In the genomic region with DNA sequence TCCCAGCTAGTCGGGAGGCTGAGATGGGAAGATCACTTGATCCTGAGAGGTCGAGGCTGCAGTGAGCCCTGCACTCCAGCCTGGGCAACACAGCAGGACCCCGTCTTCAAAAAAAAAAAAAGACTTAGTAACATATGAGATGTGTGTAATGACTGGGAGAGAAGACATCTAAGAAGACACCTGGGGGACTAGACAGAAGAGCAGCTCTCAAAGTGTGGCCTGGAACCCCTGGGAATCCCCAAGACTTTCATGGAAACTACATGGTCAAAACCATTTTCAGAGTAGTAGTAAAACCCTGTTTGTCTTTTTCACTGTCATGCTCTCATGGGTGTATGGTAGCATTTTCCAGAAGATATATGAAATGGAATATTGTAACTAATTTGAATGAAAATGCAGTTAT, we compare ENCODE assay signal across 26 cellular contexts. TPM values are rescaled to one million over a fixed set of nuclear protein-coding genes. Genes with fewer than 3 reads are reported as not detected.
DNase-seq lines count a peak whose midpoint lies in the region; ATAC-seq, FAIRE-seq and TF ChIP-seq lines count a peak whose summit lies in the region.
"Had no signal": no experiment of that assay in that cellular context is flagged by ENCODE, and none has a peak within 500 bp of the region (broad histone marks: within the 10 kb centered on the region; RNA-seq: fewer than 3 reads in every experiment).

No MANE protein-coding gene starts in this region.

- no peak overlapping the region for H3K4me3 Mint-ChIP-seq in activated T-cell treated with anti-CD3 and anti-CD28 coated beads, Interleukin-2, amount 50 U/mL, for 24 hours
- no peak overlapping the region for H3K4me3 Mint-ChIP-seq in stimulated activated naive B cell treated with anti-CD40 and anti-IgM and Interleukin-4, amounts not matched to agents 10 μg/mL and 1 μg/mL and 100 μg/mL, for 72 hours
- H3K4me3 Mint-ChIP-seq: B cell, CD14-positive monocyte, GM23338 had no signal

- peak overlapping the region; percentile 33 for H3K27ac Mint-ChIP-seq in activated T-cell treated with anti-CD3 and anti-CD28 coated beads, Interleukin-2, amount 50 U/mL, for 24 hours
- H3K27ac Mint-ChIP-seq in stimulated activated naive B cell treated with anti-CD40 and anti-IgM and Interleukin-4, amounts not matched to agents 10 μg/mL and 1 μg/mL and 100 μg/mL, for 72 hours = peak overlapping the region; percentile 69
- H3K27ac Mint-ChIP-seq: B cell, GM23338 had no signal

- H3K4me3 ChIP-seq in kidney (ENCODE audit: low read length in 2 of 2) = no peak overlapping the region
- H3K4me3 ChIP-seq: A549, GM23338, K562, SK-N-MC had no signal

- no peaks in the 10 kb centered on the region for H3K9me3 ChIP-seq in kidney (ENCODE audit: control insufficient read depth in 1 of 2, low read length in 2 of 2)
- H3K9me3 ChIP-seq: A549 had no signal

- FAIRE-seq in GM12892 (lab: Jason Lieb, UNC) (no peak), kidney (lab: Jason Lieb, UNC) (no peak)
- FAIRE-seq: A549, HepG2, K562 had no signal

- peak; percentile 50 for ATAC-seq in HG02852 (IDR thresholded peaks at IDR 0.05; ENCODE audit: unreplicated experiment)
- peak; percentile 76 to 86 for ATAC-seq in stimulated activated naive B cell treated with anti-CD40 and anti-IgM and Interleukin-4, amounts not matched to agents 10 μg/mL and 1 μg/mL and 100 μg/mL, for 72 hours (replicated peaks)
- ATAC-seq: A549, GM23338, HepG2, K562 had no signal

- intact Hi-C loops in kidney (cut with DNase I) = no loop called here

- no peaks in the 10 kb centered on the region for H3K27me3 Mint-ChIP-seq in activated T-cell treated with anti-CD3 and anti-CD28 coated beads, Interleukin-2, amount 50 U/mL, for 24 hours
- no peaks in the 10 kb centered on the region for H3K27me3 Mint-ChIP-seq in stimulated activated naive B cell treated with anti-CD40 and anti-IgM and Interleukin-4, amounts not matched to agents 10 μg/mL and 1 μg/mL and 100 μg/mL, for 72 hours
- H3K27me3 Mint-ChIP-seq: B cell had no signal

- TF ChIP-seq POLR2A in GM12892 (IDR thresholded peaks at IDR 0.05; ENCODE audit: low read depth, low read length) = no peak

- H3K4me1 Mint-ChIP-seq in activated T-cell treated with anti-CD3 and anti-CD28 coated beads, Interleukin-2, amount 50 U/mL, for 24 hours (ENCODE audit: low read depth) = peaks cover 22% of the 10 kb centered on the region
- peaks cover 8 to 18% of the 10 kb centered on the region in 2 donors for H3K4me1 Mint-ChIP-seq in stimulated activated naive B cell treated with anti-CD40 and anti-IgM and Interleukin-4, amounts not matched to agents 10 μg/mL and 1 μg/mL and 100 μg/mL, for 72 hours
- H3K4me1 Mint-ChIP-seq: B cell, CD14-positive monocyte had no signal

- no peak overlapping the region for H3K27ac ChIP-seq in kidney (ENCODE audit: low read depth in 2 of 2, low read length in 2 of 2)
- H3K27ac ChIP-seq: A549 had no signal

- H3K36me3 ChIP-seq in kidney (ENCODE audit: control insufficient read depth in 1 of 2, insufficient read depth in 2 of 2, low read length in 2 of 2) = no peaks in the 10 kb centered on the region

- no peak overlapping the region for H3K9ac ChIP-seq in kidney (ENCODE audit: low read length in 2 of 2)

- no peak for DNase-seq in activated T-cell treated with anti-CD3 and anti-CD28 coated beads, Interleukin-2, amount 50 U/mL, for 24 hours
- no peak for DNase-seq in activated T-cell treated with anti-CD3 and anti-CD28 coated beads for 4 hours
- peak; percentile 13 for DNase-seq in GM12892 (ENCODE audit: insufficient read length)
- no peak for DNase-seq in stimulated activated naive B cell treated with anti-CD40 and anti-IgM and Interleukin-4, amounts not matched to agents 10 μg/mL and 1 μg/mL and 100 μg/mL, for 72 hours
- no peak for DNase-seq in kidney
- no peak for DNase-seq in T-helper 9 cell
- no peak for DNase-seq in A172 (ENCODE audit: low spot score)
- DNase-seq: DMS79, HCEC 1CT, MM.1S, NCI-H1048, NCI-H1417 treated with DMSO at 0.1 percent for 48 hours, NCI-H187, NCI-H446, NCI-H526, SHP77 treated with DMSO at 0.1 percent for 48 hours, SW 1271 had no signal

- peaks cover 0 to 6% of the 10 kb centered on the region in 2 donors for H3K4me1 ChIP-seq in kidney (ENCODE audit: control insufficient read depth in 1 of 2, insufficient read depth in 1 of 2, low read depth in 1 of 2, low read length in 2 of 2)

- peaks cover 40% of the 10 kb centered on the region for H3K36me3 Mint-ChIP-seq in activated T-cell treated with anti-CD3 and anti-CD28 coated beads, Interleukin-2, amount 50 U/mL, for 24 hours (ENCODE audit: low read depth)
- H3K36me3 Mint-ChIP-seq in stimulated activated naive B cell treated with anti-CD40 and anti-IgM and Interleukin-4, amounts not matched to agents 10 μg/mL and 1 μg/mL and 100 μg/mL, for 72 hours = peaks cover 22 to 32% of the 10 kb centered on the region in 2 donors

- H3K9me3 Mint-ChIP-seq in activated T-cell treated with anti-CD3 and anti-CD28 coated beads, Interleukin-2, amount 50 U/mL, for 24 hours = no peaks in the 10 kb centered on the region
- peaks cover 0 to 1% of the 10 kb centered on the region in 2 donors for H3K9me3 Mint-ChIP-seq in stimulated activated naive B cell treated with anti-CD40 and anti-IgM and Interleukin-4, amounts not matched to agents 10 μg/mL and 1 μg/mL and 100 μg/mL, for 72 hours
- H3K9me3 Mint-ChIP-seq: GM23338 had no signal

- TF ChIP-seq CTCF in kidney (IDR thresholded peaks at IDR 0.05; ENCODE audit: borderline replicate concordance, extremely low read depth, insufficient read depth) = no peak

RNA-seq across cellular contexts. Expression of a gene that starts 45.3 kb away (rescaled TPM):
- polyA plus RNA-seq in GM12892 (2012; ENCODE audit: missing spikeins) = 21.1 TPM
- 67.3 TPM for total RNA-seq in kidney
- 16.5 TPM for polyA plus RNA-seq in kidney (ENCODE audit: insufficient read depth, low read depth, low replicate concordance)
- 9.4 and 16.3 TPM in 2 replicates for total RNA-seq in A172 (2014; rRNA removed; shearing (Covaris generic))

RNA-seq across cellular contexts. Expression of a gene that starts 49.0 kb away (rescaled TPM):
- polyA plus RNA-seq in GM12892 (2012; ENCODE audit: missing spikeins) = not detected
- total RNA-seq in kidney = not detected
- not detected for polyA plus RNA-seq in kidney (ENCODE audit: insufficient read depth, low read depth, low replicate concordance)
- not detected in 2 replicates for total RNA-seq in A172 (2014; rRNA removed; shearing (Covaris generic))
- total RNA-seq: GM23338, HT-29 had no signal
- polyA plus RNA-seq: CD14-positive monocyte had no signal
